ENCODE assay signal across 3 cellular contexts in the genomic region with DNA sequence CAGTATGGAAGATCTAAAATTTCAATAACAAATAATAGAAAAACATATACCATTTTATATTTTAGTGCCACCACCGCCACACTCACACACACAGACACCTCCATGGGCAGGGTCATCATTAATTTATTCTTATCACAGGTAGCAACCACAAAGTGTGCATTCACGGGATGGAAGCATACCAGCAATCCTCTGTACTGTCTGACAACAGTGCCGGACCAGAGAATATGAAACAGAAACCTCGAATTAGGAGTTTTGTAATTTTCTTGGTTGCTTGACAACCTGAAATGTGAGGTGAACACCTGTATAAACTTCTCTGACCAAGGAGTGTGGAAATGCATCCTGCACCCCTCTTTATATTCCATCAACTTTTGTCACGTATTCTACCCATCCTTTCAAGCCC.
"Had no signal": no experiment of that assay in that cellular context is flagged by ENCODE, and none has a peak within 500 bp of the region (broad histone marks: within the 10 kb centered on the region; RNA-seq: fewer than 3 reads in every experiment).

No MANE protein-coding gene starts in this region.

- ATAC-seq: GM12878 had no signal

- H3K4me3 ChIP-seq: GM12878 had no signal

- DNase-seq: GDM1, GF-D8 had no signal
